17 cellular contexts compared by ENCODE assay signal in genomic region chr5:141628175-141628788, GRCh38.
"Had no signal": no experiment of that assay in that cellular context is flagged by ENCODE, and none has a peak within 500 bp of the region (broad histone marks: within the 10 kb centered on the region; RNA-seq: fewer than 3 reads in every experiment).

No MANE protein-coding gene starts in this region.

- H3K27ac Mint-ChIP-seq: activated B cell treated with CpG ODN at 0.5 μM for 24 hours; activated CD8-positive, alpha-beta T cell treated with anti-CD3 and anti-CD28 coated beads for 36 hours; activated naive CD4-positive, alpha-beta T cell treated with anti-CD3 and anti-CD28 coated beads for 36 hours; activated naive CD8-positive, alpha-beta T cell treated with anti-CD3 and anti-CD28 coated beads, Interleukin-2, amount 50 U/mL, for 24 hours; mesothelial cell of epicardium; stimulated activated naive CD8-positive, alpha-beta T cell treated with anti-CD3 and anti-CD28 coated beads, Interleukin-15, Interleukin-2, amounts not matched to agents 100 ng/mL and 50 ng/mL, for 24 hours had no signal

- H3K9me3 Mint-ChIP-seq: activated B cell treated with CpG ODN at 0.5 μM for 24 hours; activated CD8-positive, alpha-beta T cell treated with anti-CD3 and anti-CD28 coated beads for 36 hours; activated naive CD4-positive, alpha-beta T cell treated with anti-CD3 and anti-CD28 coated beads for 36 hours; activated naive CD8-positive, alpha-beta T cell treated with anti-CD3 and anti-CD28 coated beads, Interleukin-2, amount 50 U/mL, for 24 hours; activated T-helper 2 cell treated with anti-CD3 and anti-CD28 coated beads, Interferon-gamma antibody, Interleukin-2, Interleukin-4, amounts not matched to agents 10 μg/mL and 5 μg/mL and 100 μg/mL, durations not matched to agents 14 hours and 24 hours and 36 hours; mesothelial cell of epicardium; stimulated activated naive CD8-positive, alpha-beta T cell treated with anti-CD3 and anti-CD28 coated beads, Interleukin-15, Interleukin-2, amounts not matched to agents 100 ng/mL and 50 ng/mL, for 24 hours; T-helper 2 cell treated with Interferon-gamma antibody and Interleukin-4, amounts not matched to agents 5 μg/mL and 100 μg/mL, for 36 hours had no signal

- DNase-seq: activated B cell treated with CpG ODN at 0.5 μM for 24 hours; activated CD4-positive, alpha-beta T cell treated with anti-CD3 and anti-CD28 coated beads for 48 hours; activated CD8-positive, alpha-beta memory T cell treated with anti-CD3 and anti-CD28 coated beads, Interleukin-2, amount 50 U/mL, for 4 hours; activated CD8-positive, alpha-beta T cell treated with anti-CD3 and anti-CD28 coated beads for 36 hours; activated naive CD4-positive, alpha-beta T cell treated with anti-CD3 and anti-CD28 coated beads for 36 hours; activated naive CD8-positive, alpha-beta T cell treated with anti-CD3 and anti-CD28 coated beads, Interleukin-2, amount 50 U/mL, for 24 hours; left colon; lower lobe of right lung; right cardiac atrium; small intestine; stimulated activated CD4-positive, alpha-beta T cell treated with anti-CD3 and anti-CD28 coated beads, Interleukin-4, amount 100 ng/mL, for 24 hours; SW 1271; trophoblast cell had no signal

- H3K27me3 Mint-ChIP-seq: activated B cell treated with CpG ODN at 0.5 μM for 24 hours; activated CD8-positive, alpha-beta T cell treated with anti-CD3 and anti-CD28 coated beads for 36 hours; activated naive CD8-positive, alpha-beta T cell treated with anti-CD3 and anti-CD28 coated beads, Interleukin-2, amount 50 U/mL, for 24 hours; stimulated activated naive CD8-positive, alpha-beta T cell treated with anti-CD3 and anti-CD28 coated beads, Interleukin-15, Interleukin-2, amounts not matched to agents 100 ng/mL and 50 ng/mL, for 24 hours had no signal

- H3K4me3 Mint-ChIP-seq: activated B cell treated with CpG ODN at 0.5 μM for 24 hours; activated CD8-positive, alpha-beta T cell treated with anti-CD3 and anti-CD28 coated beads for 36 hours; activated naive CD4-positive, alpha-beta T cell treated with anti-CD3 and anti-CD28 coated beads for 36 hours; activated naive CD8-positive, alpha-beta T cell treated with anti-CD3 and anti-CD28 coated beads, Interleukin-2, amount 50 U/mL, for 24 hours; mesothelial cell of epicardium; stimulated activated naive CD8-positive, alpha-beta T cell treated with anti-CD3 and anti-CD28 coated beads, Interleukin-15, Interleukin-2, amounts not matched to agents 100 ng/mL and 50 ng/mL, for 24 hours; T-helper 2 cell treated with Interferon-gamma antibody and Interleukin-4, amounts not matched to agents 5 μg/mL and 100 μg/mL, for 36 hours had no signal

- ATAC-seq: activated CD8-positive, alpha-beta T cell treated with anti-CD3 and anti-CD28 coated beads for 36 hours; activated naive CD8-positive, alpha-beta T cell treated with anti-CD3 and anti-CD28 coated beads, Interleukin-2, amount 50 U/mL, for 24 hours; left colon; lower lobe of right lung; right cardiac atrium had no signal
